8 cellular contexts compared by ENCODE assay signal in genomic region chr9:15485836-15486678, GRCh38. TPM values are rescaled to one million over a fixed set of nuclear protein-coding genes. Genes with fewer than 3 reads are reported as not detected.
A peak's percentile ranks its signal among the peaks of the same experiment; 100 is the strongest.
DNase-seq lines count a peak whose midpoint lies in the region; ATAC-seq and TF ChIP-seq lines count a peak whose summit lies in the region.

No MANE protein-coding gene starts in this region.

- no peak overlapping the region for H2AFZ ChIP-seq in fibroblast of lung (ENCODE audit: low read length)

- H3K4me3 ChIP-seq in SK-N-MC (no peak overlapping the region), fibroblast of lung (replicated peaks in 1 of 4; ENCODE audit: control extremely low read depth in 1 of 4, insufficient read depth in 1 of 4, low read depth in 3 of 4, low read length in 4 of 4) (no peak overlapping the region), tibial artery (no peak overlapping the region)

- intact Hi-C loops in tibial artery (cut with DNase I; ENCODE audit: low total_unique reads), result no loop called here

- ATAC-seq in GM18867 (IDR thresholded peaks at IDR 0.05; ENCODE audit: unreplicated experiment), result no peak
- no peak for ATAC-seq in HG02642 (IDR thresholded peaks at IDR 0.05; ENCODE audit: poor library complexity, unreplicated experiment)

- H3K9ac ChIP-seq in SK-N-MC (ENCODE audit: insufficient read length), result peak overlapping the region; percentile 8
- no peak overlapping the region for H3K9ac ChIP-seq in fibroblast of lung (ENCODE audit: insufficient read depth, low read length)

- H3K4me3 Mint-ChIP-seq in activated naive CD4-positive, alpha-beta T cell treated with anti-CD3 and anti-CD28 coated beads, Interleukin-2, amount 50 U/mL, for 24 hours, result no peak overlapping the region

- H3K36me3 Mint-ChIP-seq in activated naive CD4-positive, alpha-beta T cell treated with anti-CD3 and anti-CD28 coated beads, Interleukin-2, amount 50 U/mL, for 24 hours, result peaks cover 10% of the 10 kb centered on the region

- DNase-seq in activated naive CD4-positive, alpha-beta T cell treated with anti-CD3 and anti-CD28 coated beads, Interleukin-2, amount 50 U/mL, for 16 hours, result no peak
- DNase-seq in SK-N-MC (ENCODE audit: low read depth, low spot score), result no peak
- peak in 1 of 2 donors; percentile 45 for DNase-seq in fibroblast of lung (ENCODE audit: low read depth in 2 of 2)
- DNase-seq in tibial artery, result no peak
- DNase-seq in activated gamma-delta T cell treated with Interleukin-2 at 50 U/mL for 16 hours, result no peak

- H3K27ac ChIP-seq in SK-N-MC (peak overlapping the region; percentile 43; the same call in 1 of the 2 replicates), fibroblast of lung (ENCODE audit: insufficient read depth, low read length) (no peak overlapping the region), tibial artery (peak overlapping the region in 1 of 2 donors; percentile 16)

- peak overlapping the region; percentile 78 for H3K27ac Mint-ChIP-seq in activated naive CD4-positive, alpha-beta T cell treated with anti-CD3 and anti-CD28 coated beads, Interleukin-2, amount 50 U/mL, for 24 hours

- H3K9me3 Mint-ChIP-seq in activated naive CD4-positive, alpha-beta T cell treated with anti-CD3 and anti-CD28 coated beads, Interleukin-2, amount 50 U/mL, for 24 hours, result no peaks in the 10 kb centered on the region

- H3K27me3 ChIP-seq in fibroblast of lung (ENCODE audit: control insufficient read depth, insufficient read depth, low read length) (no peaks in the 10 kb centered on the region), tibial artery (no peaks in the 10 kb centered on the region)

- H3K36me3 ChIP-seq in SK-N-MC (ENCODE audit: insufficient read depth, low read length) (peaks cover 87% of the 10 kb centered on the region), fibroblast of lung (ENCODE audit: control insufficient read depth, insufficient read depth, low read length) (no peaks in the 10 kb centered on the region), tibial artery (peaks cover 3 to 35% (median 17%) of the 10 kb centered on the region in 3 donors)

- H3K9me3 ChIP-seq in SK-N-MC (ENCODE audit: low read depth, low read length) (no peaks in the 10 kb centered on the region), fibroblast of lung (ENCODE audit: control insufficient read depth, insufficient read depth, low read depth, low read length) (no peaks in the 10 kb centered on the region), tibial artery (no peaks in the 10 kb centered on the region)

- H3K4me1 ChIP-seq in fibroblast of lung (ENCODE audit: control insufficient read depth, extremely low read depth, insufficient read depth, low read length), result no peaks in the 10 kb centered on the region
- peaks cover 0 to 13% (median 0%) of the 10 kb centered on the region in 4 donors for H3K4me1 ChIP-seq in tibial artery

- peaks cover 51% of the 10 kb centered on the region for H3K4me1 Mint-ChIP-seq in activated naive CD4-positive, alpha-beta T cell treated with anti-CD3 and anti-CD28 coated beads, Interleukin-2, amount 50 U/mL, for 24 hours

- TF ChIP-seq CTCF in fibroblast of lung (conservative IDR thresholded peaks at IDR 0.05 in 1 of 2, IDR thresholded peaks at IDR 0.05 in 1 of 2; ENCODE audit: low read depth in 1 of 2, low read length in 2 of 2), result peak; percentile 34 to 55
- peak; percentile 44 to 55 for TF ChIP-seq CTCF in tibial artery (IDR thresholded peaks at IDR 0.05)

- no peaks in the 10 kb centered on the region for H3K79me2 ChIP-seq in fibroblast of lung (ENCODE audit: control insufficient read depth, insufficient read depth, low read length)

- no peaks in the 10 kb centered on the region for H4K20me1 ChIP-seq in fibroblast of lung (ENCODE audit: control insufficient read depth, extremely low read depth, insufficient read depth, low read length)

- H3K27me3 Mint-ChIP-seq in activated naive CD4-positive, alpha-beta T cell treated with anti-CD3 and anti-CD28 coated beads, Interleukin-2, amount 50 U/mL, for 24 hours, result no peaks in the 10 kb centered on the region

- H3K4me2 ChIP-seq in fibroblast of lung (ENCODE audit: extremely low read depth, insufficient read depth, low read length), result no peak overlapping the region

RNA-seq across cellular contexts. Expression of gene PSIP1, which starts 24.7 kb away (rescaled TPM):
- 65.2 and 73.3 TPM in 2 replicates for total RNA-seq in fibroblast of lung
- 51.2 and 57.0 TPM in 2 replicates for polyA plus RNA-seq in fibroblast of lung
- polyA plus RNA-seq in fibroblast of lung (2012), result 51.3 and 59.6 TPM in 2 replicates
- polyA minus RNA-seq in fibroblast of lung (ENCODE audit: low replicate concordance), result 1.6 and 2.8 TPM in 2 replicates
